Comparison of ENCODE assay signal across 2 cellular contexts in the genomic region with DNA sequence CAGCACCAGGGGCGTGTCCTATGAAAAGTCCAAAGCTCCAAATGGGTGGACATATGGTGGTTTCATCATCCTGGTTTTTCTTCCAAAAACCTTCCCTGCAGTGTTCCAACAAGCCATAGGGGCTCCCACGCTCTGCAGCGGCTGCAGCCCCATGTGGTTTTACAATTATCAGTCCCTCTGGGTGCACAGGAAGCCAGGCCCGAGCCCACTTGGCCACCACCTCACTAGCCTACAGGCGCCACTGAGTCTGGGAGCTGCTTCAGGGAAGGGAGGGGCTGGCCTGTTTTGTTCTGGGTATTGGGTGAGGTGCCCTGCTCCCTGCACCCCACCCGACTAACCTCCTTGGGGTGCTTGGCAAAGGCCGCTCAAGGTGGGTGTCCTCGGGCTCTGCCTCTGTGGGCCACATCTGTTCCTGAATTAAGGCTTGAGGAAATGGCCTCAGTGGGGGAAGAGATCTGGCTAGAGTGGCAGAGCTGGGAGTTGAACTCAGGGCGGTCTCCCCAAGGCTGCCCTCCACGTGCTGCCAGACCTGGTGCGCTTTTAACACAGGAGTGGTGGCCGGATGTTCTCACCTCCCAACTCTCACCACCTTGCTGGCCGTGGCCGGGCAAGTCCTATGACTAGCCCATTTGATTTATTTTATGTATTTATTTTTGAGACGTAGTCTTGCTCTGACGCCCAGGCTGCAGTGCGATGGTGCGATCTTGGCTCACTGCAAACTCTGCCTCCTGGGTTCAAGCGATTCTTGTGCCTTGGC.
A peak's percentile ranks its signal among the peaks of the same experiment; 100 is the strongest.
TF ChIP-seq lines count a peak whose summit lies in the region.

No MANE protein-coding gene starts in this region.

TF ChIP-seq in liver, 16 proteins besides CTCF, POLR2A, EP300 and RAD21:
- TF ChIP-seq HNF4A (conservative IDR thresholded peaks at IDR 0.05) (peak; percentile 36 to 53), GABPA (IDR thresholded peaks at IDR 0.05 in 1 of 2, conservative IDR thresholded peaks at IDR 0.05 in 1 of 2) (no peak)

TF ChIP-seq in GM23338, 12 proteins besides CTCF, POLR2A, EP300 and RAD21:
- TF ChIP-seq, protein P1, sequence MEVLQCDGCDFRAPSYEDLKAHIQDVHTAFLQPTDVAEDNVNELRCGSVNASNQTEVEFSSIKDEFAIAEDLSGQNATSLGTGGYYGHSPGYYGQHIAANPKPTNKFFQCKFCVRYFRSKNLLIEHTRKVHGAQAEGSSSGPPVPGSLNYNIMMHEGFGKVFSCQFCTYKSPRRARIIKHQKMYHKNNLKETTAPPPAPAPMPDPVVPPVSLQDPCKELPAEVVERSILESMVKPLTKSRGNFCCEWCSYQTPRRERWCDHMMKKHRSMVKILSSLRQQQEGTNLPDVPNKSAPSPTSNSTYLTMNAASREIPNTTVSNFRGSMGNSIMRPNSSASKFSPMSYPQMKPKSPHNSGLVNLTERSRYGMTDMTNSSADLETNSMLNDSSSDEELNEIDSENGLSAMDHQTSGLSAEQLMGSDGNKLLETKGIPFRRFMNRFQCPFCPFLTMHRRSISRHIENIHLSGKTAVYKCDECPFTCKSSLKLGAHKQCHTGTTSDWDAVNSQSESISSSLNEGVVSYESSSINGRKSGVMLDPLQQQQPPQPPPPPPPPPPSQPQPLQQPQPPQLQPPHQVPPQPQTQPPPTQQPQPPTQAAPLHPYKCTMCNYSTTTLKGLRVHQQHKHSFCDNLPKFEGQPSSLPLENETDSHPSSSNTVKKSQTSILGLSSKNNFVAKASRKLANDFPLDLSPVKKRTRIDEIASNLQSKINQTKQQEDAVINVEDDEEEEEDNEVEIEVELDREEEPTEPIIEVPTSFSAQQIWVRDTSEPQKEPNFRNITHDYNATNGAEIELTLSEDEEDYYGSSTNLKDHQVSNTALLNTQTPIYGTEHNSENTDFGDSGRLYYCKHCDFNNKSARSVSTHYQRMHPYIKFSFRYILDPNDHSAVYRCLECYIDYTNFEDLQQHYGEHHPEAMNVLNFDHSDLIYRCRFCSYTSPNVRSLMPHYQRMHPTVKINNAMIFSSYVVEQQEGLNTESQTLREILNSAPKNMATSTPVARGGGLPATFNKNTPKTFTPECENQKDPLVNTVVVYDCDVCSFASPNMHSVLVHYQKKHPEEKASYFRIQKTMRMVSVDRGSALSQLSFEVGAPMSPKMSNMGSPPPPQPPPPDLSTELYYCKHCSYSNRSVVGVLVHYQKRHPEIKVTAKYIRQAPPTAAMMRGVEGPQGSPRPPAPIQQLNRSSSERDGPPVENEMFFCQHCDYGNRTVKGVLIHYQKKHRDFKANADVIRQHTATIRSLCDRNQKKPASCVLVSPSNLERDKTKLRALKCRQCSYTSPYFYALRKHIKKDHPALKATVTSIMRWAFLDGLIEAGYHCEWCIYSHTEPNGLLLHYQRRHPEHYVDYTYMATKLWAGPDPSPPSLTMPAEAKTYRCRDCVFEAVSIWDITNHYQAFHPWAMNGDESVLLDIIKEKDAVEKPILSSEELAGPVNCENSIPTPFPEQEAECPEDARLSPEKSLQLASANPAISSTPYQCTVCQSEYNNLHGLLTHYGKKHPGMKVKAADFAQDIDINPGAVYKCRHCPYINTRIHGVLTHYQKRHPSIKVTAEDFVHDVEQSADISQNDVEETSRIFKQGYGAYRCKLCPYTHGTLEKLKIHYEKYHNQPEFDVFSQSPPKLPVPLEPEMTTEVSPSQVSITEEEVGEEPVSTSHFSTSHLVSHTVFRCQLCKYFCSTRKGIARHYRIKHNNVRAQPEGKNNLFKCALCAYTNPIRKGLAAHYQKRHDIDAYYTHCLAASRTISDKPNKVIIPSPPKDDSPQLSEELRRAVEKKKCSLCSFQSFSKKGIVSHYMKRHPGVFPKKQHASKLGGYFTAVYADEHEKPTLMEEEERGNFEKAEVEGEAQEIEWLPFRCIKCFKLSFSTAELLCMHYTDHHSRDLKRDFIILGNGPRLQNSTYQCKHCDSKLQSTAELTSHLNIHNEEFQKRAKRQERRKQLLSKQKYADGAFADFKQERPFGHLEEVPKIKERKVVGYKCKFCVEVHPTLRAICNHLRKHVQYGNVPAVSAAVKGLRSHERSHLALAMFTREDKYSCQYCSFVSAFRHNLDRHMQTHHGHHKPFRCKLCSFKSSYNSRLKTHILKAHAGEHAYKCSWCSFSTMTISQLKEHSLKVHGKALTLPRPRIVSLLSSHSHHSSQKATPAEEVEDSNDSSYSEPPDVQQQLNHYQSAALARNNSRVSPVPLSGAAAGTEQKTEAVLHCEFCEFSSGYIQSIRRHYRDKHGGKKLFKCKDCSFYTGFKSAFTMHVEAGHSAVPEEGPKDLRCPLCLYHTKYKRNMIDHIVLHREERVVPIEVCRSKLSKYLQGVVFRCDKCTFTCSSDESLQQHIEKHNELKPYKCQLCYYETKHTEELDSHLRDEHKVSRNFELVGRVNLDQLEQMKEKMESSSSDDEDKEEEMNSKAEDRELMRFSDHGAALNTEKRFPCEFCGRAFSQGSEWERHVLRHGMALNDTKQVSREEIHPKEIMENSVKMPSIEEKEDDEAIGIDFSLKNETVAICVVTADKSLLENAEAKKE (CRISPR knock-in tag; IDR thresholded peaks at IDR 0.05): no peak
- TF ChIP-seq JUNB (IDR thresholded peaks at IDR 0.05; ENCODE audit: unreplicated experiment) (no peak), NANOG (IDR thresholded peaks at IDR 0.05; ENCODE audit: borderline replicate concordance) (no peak), POLR2AphosphoS5 (IDR thresholded peaks at IDR 0.05; ENCODE audit: low read depth) (no peak), EZH2 (IDR thresholded peaks at IDR 0.05; ENCODE audit: low read depth, unreplicated experiment) (no peak), EZH2phosphoT487 (IDR thresholded peaks at IDR 0.05; ENCODE audit: unreplicated experiment) (no peak), STAT1 (IDR thresholded peaks at IDR 0.05; ENCODE audit: unreplicated experiment) (no peak), ZNF114 (CRISPR knock-in tag; IDR thresholded peaks at IDR 0.05) (no peak), ZNF331 (CRISPR knock-in tag; IDR thresholded peaks at IDR 0.05; ENCODE audit: low read depth) (no peak), CREB1 (CRISPR knock-in tag; IDR thresholded peaks at IDR 0.05; ENCODE audit: low read depth) (no peak)
- TF ChIP-seq, protein P2, sequence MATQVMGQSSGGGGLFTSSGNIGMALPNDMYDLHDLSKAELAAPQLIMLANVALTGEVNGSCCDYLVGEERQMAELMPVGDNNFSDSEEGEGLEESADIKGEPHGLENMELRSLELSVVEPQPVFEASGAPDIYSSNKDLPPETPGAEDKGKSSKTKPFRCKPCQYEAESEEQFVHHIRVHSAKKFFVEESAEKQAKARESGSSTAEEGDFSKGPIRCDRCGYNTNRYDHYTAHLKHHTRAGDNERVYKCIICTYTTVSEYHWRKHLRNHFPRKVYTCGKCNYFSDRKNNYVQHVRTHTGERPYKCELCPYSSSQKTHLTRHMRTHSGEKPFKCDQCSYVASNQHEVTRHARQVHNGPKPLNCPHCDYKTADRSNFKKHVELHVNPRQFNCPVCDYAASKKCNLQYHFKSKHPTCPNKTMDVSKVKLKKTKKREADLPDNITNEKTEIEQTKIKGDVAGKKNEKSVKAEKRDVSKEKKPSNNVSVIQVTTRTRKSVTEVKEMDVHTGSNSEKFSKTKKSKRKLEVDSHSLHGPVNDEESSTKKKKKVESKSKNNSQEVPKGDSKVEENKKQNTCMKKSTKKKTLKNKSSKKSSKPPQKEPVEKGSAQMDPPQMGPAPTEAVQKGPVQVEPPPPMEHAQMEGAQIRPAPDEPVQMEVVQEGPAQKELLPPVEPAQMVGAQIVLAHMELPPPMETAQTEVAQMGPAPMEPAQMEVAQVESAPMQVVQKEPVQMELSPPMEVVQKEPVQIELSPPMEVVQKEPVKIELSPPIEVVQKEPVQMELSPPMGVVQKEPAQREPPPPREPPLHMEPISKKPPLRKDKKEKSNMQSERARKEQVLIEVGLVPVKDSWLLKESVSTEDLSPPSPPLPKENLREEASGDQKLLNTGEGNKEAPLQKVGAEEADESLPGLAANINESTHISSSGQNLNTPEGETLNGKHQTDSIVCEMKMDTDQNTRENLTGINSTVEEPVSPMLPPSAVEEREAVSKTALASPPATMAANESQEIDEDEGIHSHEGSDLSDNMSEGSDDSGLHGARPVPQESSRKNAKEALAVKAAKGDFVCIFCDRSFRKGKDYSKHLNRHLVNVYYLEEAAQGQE (IDR thresholded peaks at IDR 0.05; ENCODE audit: unreplicated experiment): no peak
- TF ChIP-seq, protein P3, sequence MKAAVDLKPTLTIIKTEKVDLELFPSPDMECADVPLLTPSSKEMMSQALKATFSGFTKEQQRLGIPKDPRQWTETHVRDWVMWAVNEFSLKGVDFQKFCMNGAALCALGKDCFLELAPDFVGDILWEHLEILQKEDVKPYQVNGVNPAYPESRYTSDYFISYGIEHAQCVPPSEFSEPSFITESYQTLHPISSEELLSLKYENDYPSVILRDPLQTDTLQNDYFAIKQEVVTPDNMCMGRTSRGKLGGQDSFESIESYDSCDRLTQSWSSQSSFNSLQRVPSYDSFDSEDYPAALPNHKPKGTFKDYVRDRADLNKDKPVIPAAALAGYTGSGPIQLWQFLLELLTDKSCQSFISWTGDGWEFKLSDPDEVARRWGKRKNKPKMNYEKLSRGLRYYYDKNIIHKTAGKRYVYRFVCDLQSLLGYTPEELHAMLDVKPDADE (IDR thresholded peaks at IDR 0.05): no peak
